ENCODE assay signal across 1 cellular context in the genomic region with DNA sequence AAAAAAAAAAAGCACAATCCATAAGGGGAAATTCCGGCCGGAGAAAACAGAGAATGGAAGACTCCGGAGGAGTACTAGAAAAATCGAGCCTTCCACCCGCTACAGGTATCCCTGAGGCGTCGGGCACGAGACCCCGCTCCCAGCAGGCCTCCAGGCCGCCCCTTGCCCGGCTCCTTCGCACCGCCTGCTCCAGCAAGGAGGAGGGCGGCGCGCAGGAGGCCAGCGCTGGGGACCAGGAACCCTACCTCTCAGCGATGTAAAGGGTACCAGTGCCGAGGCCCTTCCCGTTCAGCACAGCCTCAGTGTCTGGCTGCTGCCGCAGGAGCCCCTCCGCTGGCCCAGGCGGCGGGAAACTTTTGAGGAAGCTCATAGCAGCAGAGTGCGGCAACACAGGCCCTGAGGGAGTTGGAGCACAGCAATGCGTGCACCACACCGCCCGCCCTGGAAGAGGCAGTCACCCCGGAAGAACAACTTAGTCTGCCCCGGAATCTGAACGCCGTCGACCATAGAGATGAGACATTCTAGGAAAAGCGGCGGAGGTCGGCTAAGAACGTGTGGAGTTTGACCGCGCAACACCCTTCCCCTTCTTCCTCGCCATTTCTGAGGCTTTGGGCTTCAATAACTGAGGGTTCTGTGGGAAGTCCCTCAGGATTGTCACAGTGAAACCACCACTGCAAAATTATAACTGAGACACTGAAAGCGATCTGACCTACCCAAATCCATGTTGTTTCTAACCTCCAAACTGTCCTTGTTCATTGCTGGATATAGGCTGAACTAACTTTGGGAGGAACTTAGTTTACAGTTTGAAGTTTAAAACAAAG.
TF ChIP-seq lines count a peak whose summit lies in the region.

CLNS1A (minus strand) TSS at position 450 of the 821 bp plus-strand sequence; CDS start at position 370, 80 bp downstream.

TF ChIP-seq in K562, 482 proteins besides CTCF, POLR2A, EP300 and RAD21 (continued from another document and continues in another):
- TF ChIP-seq, protein P1, sequence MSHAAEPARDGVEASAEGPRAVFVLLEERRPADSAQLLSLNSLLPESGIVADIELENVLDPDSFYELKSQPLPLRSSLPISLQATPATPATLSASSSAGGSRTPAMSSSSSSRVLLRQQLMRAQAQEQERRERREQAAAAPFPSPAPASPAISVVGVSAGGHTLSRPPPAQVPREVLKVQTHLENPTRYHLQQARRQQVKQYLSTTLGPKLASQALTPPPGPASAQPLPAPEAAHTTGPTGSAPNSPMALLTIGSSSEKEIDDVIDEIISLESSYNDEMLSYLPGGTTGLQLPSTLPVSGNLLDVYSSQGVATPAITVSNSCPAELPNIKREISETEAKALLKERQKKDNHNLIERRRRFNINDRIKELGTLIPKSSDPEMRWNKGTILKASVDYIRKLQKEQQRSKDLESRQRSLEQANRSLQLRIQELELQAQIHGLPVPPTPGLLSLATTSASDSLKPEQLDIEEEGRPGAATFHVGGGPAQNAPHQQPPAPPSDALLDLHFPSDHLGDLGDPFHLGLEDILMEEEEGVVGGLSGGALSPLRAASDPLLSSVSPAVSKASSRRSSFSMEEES (CRISPR knock-in tag; IDR thresholded peaks at IDR 0.05): no peak
- TF ChIP-seq MLX (CRISPR knock-in tag; conservative IDR thresholded peaks at IDR 0.05) (no peak), CREB1 (IDR thresholded peaks at IDR 0.05) (no peak; the same call in 1 of the 2 replicates), CREB1 (CRISPR knock-in tag; IDR thresholded peaks at IDR 0.05) (no peak), ATF1 (CRISPR knock-in tag; IDR thresholded peaks at IDR 0.05) (no peak), ATF1 (tag; IDR thresholded peaks at IDR 0.05) (peak; percentile 61), TAF9B (IDR thresholded peaks at IDR 0.05; ENCODE audit: partially characterized antibody) (peak; percentile 91), GATA2 (CRISPR knock-in tag; IDR thresholded peaks at IDR 0.05) (no peak), ZNF124 (CRISPR knock-in tag; IDR thresholded peaks at IDR 0.05) (no peak), REST (CRISPR knock-in tag; IDR thresholded peaks at IDR 0.05; ENCODE audit: low read depth) (no peak), PHF8 (IDR thresholded peaks at IDR 0.05; ENCODE audit: borderline replicate concordance, low read length) (peak; percentile 97), RBM34 (IDR thresholded peaks at IDR 0.05; ENCODE audit: borderline replicate concordance, insufficient read depth, low read length) (no peak), ZNF174 (CRISPR knock-in tag; IDR thresholded peaks at IDR 0.05) (no peak), ZNF395 (CRISPR knock-in tag; IDR thresholded peaks at IDR 0.05) (peak; percentile 81; the same call in 1 of the 2 replicates), ZNF696 (CRISPR knock-in tag; conservative IDR thresholded peaks at IDR 0.05) (no peak), GMEB1 (CRISPR knock-in tag; IDR thresholded peaks at IDR 0.05) (0 out of 2 replicates have a peak, but pooled peaks have one; percentile 19), RB1 (IDR thresholded peaks at IDR 0.05; ENCODE audit: low read depth) (peak; percentile 93), PHF21A (IDR thresholded peaks at IDR 0.05; ENCODE audit: borderline replicate concordance, low read depth) (no peak), CTBP1 (IDR thresholded peaks at IDR 0.05; ENCODE audit: borderline replicate concordance) (peak; percentile 64), ZNF57 (CRISPR knock-in tag; IDR thresholded peaks at IDR 0.05) (no peak), HEY1 (CRISPR knock-in tag; IDR thresholded peaks at IDR 0.05; ENCODE audit: borderline replicate concordance) (no peak), GATAD2B (IDR thresholded peaks at IDR 0.05; ENCODE audit: borderline replicate concordance) (no peak), ZNF224 (CRISPR knock-in tag; IDR thresholded peaks at IDR 0.05) (no peak), ZNF583 (CRISPR knock-in tag; IDR thresholded peaks at IDR 0.05) (0 out of 2 replicates have a peak, but pooled peaks have one; percentile 25), MAFF (IDR thresholded peaks at IDR 0.05; ENCODE audit: low read length) (no peak), ZC3H4 (CRISPR knock-in tag; IDR thresholded peaks at IDR 0.05; ENCODE audit: borderline replicate concordance) (no peak), TEAD4 (IDR thresholded peaks at IDR 0.05; ENCODE audit: low read length) (peak; percentile 66), TEAD4 (CRISPR knock-in tag; IDR thresholded peaks at IDR 0.05; ENCODE audit: borderline replicate concordance) (peak; percentile 7; the same call in 1 of the 2 replicates), CREB3L1 (IDR thresholded peaks at IDR 0.05; ENCODE audit: borderline replicate concordance, low read depth) (peak; percentile 85; the same call in 1 of the 2 replicates), ARHGAP35 (IDR thresholded peaks at IDR 0.05; ENCODE audit: partially characterized antibody) (no peak), BCOR (IDR thresholded peaks at IDR 0.05) (no peak), ZNF695 (CRISPR knock-in tag; IDR thresholded peaks at IDR 0.05) (no peak), SREBF2 (CRISPR knock-in tag; IDR thresholded peaks at IDR 0.05) (no peak), BDP1 (IDR thresholded peaks at IDR 0.05; ENCODE audit: insufficient read depth, insufficient read length) (no peak)
- TF ChIP-seq, protein P2, sequence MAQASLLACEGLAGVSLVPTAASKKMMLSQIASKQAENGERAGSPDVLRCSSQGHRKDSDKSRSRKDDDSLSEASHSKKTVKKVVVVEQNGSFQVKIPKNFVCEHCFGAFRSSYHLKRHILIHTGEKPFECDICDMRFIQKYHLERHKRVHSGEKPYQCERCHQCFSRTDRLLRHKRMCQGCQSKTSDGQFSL (CRISPR knock-in tag; IDR thresholded peaks at IDR 0.05): 0 out of 2 replicates have a peak, but pooled peaks have one; percentile 14
- TF ChIP-seq, protein P2 (tag; IDR thresholded peaks at IDR 0.05): no peak
- TF ChIP-seq, protein P3, sequence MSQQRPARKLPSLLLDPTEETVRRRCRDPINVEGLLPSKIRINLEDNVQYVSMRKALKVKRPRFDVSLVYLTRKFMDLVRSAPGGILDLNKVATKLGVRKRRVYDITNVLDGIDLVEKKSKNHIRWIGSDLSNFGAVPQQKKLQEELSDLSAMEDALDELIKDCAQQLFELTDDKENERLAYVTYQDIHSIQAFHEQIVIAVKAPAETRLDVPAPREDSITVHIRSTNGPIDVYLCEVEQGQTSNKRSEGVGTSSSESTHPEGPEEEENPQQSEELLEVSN (IDR thresholded peaks at IDR 0.05; ENCODE audit: borderline replicate concordance in 1 of 2, extremely low read depth in 1 of 2, insufficient read depth in 1 of 2, insufficient read length in 1 of 2, low read depth in 1 of 2, low read length in 1 of 2, poor library complexity in 1 of 2, severe bottlenecking in 1 of 2): peak; percentile 86 to 92
- TF ChIP-seq, protein P4, sequence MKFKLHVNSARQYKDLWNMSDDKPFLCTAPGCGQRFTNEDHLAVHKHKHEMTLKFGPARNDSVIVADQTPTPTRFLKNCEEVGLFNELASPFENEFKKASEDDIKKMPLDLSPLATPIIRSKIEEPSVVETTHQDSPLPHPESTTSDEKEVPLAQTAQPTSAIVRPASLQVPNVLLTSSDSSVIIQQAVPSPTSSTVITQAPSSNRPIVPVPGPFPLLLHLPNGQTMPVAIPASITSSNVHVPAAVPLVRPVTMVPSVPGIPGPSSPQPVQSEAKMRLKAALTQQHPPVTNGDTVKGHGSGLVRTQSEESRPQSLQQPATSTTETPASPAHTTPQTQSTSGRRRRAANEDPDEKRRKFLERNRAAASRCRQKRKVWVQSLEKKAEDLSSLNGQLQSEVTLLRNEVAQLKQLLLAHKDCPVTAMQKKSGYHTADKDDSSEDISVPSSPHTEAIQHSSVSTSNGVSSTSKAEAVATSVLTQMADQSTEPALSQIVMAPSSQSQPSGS (CRISPR knock-in tag; IDR thresholded peaks at IDR 0.05): no peak
- TF ChIP-seq, protein P5, sequence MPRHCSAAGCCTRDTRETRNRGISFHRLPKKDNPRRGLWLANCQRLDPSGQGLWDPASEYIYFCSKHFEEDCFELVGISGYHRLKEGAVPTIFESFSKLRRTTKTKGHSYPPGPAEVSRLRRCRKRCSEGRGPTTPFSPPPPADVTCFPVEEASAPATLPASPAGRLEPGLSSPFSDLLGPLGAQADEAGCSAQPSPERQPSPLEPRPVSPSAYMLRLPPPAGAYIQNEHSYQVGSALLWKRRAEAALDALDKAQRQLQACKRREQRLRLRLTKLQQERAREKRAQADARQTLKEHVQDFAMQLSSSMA (CRISPR knock-in tag; IDR thresholded peaks at IDR 0.05): no peak
- TF ChIP-seq, protein P6, sequence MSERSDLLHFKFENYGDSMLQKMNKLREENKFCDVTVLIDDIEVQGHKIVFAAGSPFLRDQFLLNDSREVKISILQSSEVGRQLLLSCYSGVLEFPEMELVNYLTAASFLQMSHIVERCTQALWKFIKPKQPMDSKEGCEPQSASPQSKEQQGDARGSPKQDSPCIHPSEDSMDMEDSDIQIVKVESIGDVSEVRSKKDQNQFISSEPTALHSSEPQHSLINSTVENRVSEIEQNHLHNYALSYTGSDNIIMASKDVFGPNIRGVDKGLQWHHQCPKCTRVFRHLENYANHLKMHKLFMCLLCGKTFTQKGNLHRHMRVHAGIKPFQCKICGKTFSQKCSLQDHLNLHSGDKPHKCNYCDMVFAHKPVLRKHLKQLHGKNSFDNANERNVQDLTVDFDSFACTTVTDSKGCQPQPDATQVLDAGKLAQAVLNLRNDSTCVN (CRISPR knock-in tag; IDR thresholded peaks at IDR 0.05): no peak
- TF ChIP-seq, protein P7, sequence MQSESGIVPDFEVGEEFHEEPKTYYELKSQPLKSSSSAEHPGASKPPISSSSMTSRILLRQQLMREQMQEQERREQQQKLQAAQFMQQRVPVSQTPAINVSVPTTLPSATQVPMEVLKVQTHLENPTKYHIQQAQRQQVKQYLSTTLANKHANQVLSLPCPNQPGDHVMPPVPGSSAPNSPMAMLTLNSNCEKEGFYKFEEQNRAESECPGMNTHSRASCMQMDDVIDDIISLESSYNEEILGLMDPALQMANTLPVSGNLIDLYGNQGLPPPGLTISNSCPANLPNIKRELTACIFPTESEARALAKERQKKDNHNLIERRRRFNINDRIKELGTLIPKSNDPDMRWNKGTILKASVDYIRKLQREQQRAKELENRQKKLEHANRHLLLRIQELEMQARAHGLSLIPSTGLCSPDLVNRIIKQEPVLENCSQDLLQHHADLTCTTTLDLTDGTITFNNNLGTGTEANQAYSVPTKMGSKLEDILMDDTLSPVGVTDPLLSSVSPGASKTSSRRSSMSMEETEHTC (IDR thresholded peaks at IDR 0.05): no peak
